Comparison of ENCODE assay signal across 35 cellular contexts in genomic region chr3:107465064-107465631, GRCh38. TPM values are rescaled to one million over a fixed set of nuclear protein-coding genes. Genes with fewer than 3 reads are reported as not detected.
DNase-seq lines count a peak whose midpoint lies in the region; ATAC-seq and TF ChIP-seq lines count a peak whose summit lies in the region.
"Had no signal": no experiment of that assay in that cellular context is flagged by ENCODE, and none has a peak within 500 bp of the region (broad histone marks: within the 10 kb centered on the region; RNA-seq: fewer than 3 reads in every experiment).

No MANE protein-coding gene starts in this region.

- H3K27ac Mint-ChIP-seq in activated CD4-positive, alpha-beta T cell treated with anti-CD3 and anti-CD28 coated beads for 36 hours = no peak overlapping the region
- H3K27ac Mint-ChIP-seq in stimulated activated naive B cell treated with anti-CD40 and anti-IgM and Interleukin-4, amounts not matched to agents 10 μg/mL and 1 μg/mL and 100 μg/mL, for 72 hours = no peak overlapping the region
- H3K27ac Mint-ChIP-seq: IgD-negative memory B cell, immature natural killer cell, natural killer cell, type B pancreatic cell had no signal

- H3K9me3 Mint-ChIP-seq in activated CD4-positive, alpha-beta T cell treated with anti-CD3 and anti-CD28 coated beads for 36 hours (ENCODE audit: low read depth) = no peaks in the 10 kb centered on the region
- no peaks in the 10 kb centered on the region for H3K9me3 Mint-ChIP-seq in stimulated activated naive B cell treated with anti-CD40 and anti-IgM and Interleukin-4, amounts not matched to agents 10 μg/mL and 1 μg/mL and 100 μg/mL, for 72 hours
- H3K9me3 Mint-ChIP-seq: immature natural killer cell, natural killer cell, type B pancreatic cell had no signal

- H3K9me3 ChIP-seq in tibial nerve = no peaks in the 10 kb centered on the region
- H3K9me3 ChIP-seq: BLaER1 treated with 17β-estradiol and CSF1 and Interleukin-3, amounts not matched to agents 10 nM and 100 nM; Peyer's patch; prostate gland; right lobe of liver; spleen had no signal

- intact Hi-C loops in activated CD4-positive, alpha-beta T cell treated with anti-CD3 and anti-CD28 coated beads for 36 hours (cut with DNase I, micrococcal nuclease) = no loop called here

- CTCF ChIA-PET in activated CD4-positive, alpha-beta T cell treated with anti-CD3 and anti-CD28 coated beads for 36 hours (lab: Charles Lee) = no interaction called here

- H3K4me3 Mint-ChIP-seq in activated CD4-positive, alpha-beta T cell treated with anti-CD3 and anti-CD28 coated beads for 36 hours = no peak overlapping the region
- H3K4me3 Mint-ChIP-seq in stimulated activated naive B cell treated with anti-CD40 and anti-IgM and Interleukin-4, amounts not matched to agents 10 μg/mL and 1 μg/mL and 100 μg/mL, for 72 hours = no peak overlapping the region
- H3K4me3 Mint-ChIP-seq: IgD-negative memory B cell, immature natural killer cell, natural killer cell, type B pancreatic cell had no signal

- no peaks in the 10 kb centered on the region for H3K36me3 Mint-ChIP-seq in activated CD4-positive, alpha-beta T cell treated with anti-CD3 and anti-CD28 coated beads for 36 hours (ENCODE audit: low read depth)
- no peaks in the 10 kb centered on the region for H3K36me3 Mint-ChIP-seq in stimulated activated naive B cell treated with anti-CD40 and anti-IgM and Interleukin-4, amounts not matched to agents 10 μg/mL and 1 μg/mL and 100 μg/mL, for 72 hours
- H3K36me3 Mint-ChIP-seq: immature natural killer cell, natural killer cell, type B pancreatic cell had no signal

- no peaks in the 10 kb centered on the region for H3K4me1 Mint-ChIP-seq in activated CD4-positive, alpha-beta T cell treated with anti-CD3 and anti-CD28 coated beads for 36 hours
- H3K4me1 Mint-ChIP-seq in stimulated activated naive B cell treated with anti-CD40 and anti-IgM and Interleukin-4, amounts not matched to agents 10 μg/mL and 1 μg/mL and 100 μg/mL, for 72 hours = no peaks in the 10 kb centered on the region
- H3K4me1 Mint-ChIP-seq: IgD-negative memory B cell, immature natural killer cell, natural killer cell had no signal

- DNase-seq in activated CD4-positive, alpha-beta T cell treated with anti-CD3 and anti-CD28 coated beads for 36 hours = no peak
- no peak for DNase-seq in activated CD4-positive, alpha-beta T cell treated with anti-CD3 and anti-CD28 coated beads for 48 hours
- no peak for DNase-seq in stimulated activated naive B cell treated with anti-CD40 and anti-IgM and Interleukin-4, amounts not matched to agents 10 μg/mL and 1 μg/mL and 100 μg/mL, for 72 hours
- DNase-seq in tibial nerve (ENCODE audit: low spot score in 2 of 2) (no peak), CD1c-positive myeloid dendritic cell (ENCODE audit: extremely low spot score) (no peak)
- DNase-seq: activated gamma-delta T cell; central memory CD4-positive, alpha-beta T cell; cortex of kidney; DMS153; effector memory CD4-positive, alpha-beta T cell; HCEC 1CT; immature natural killer cell; left cardiac atrium; MV-4-11; natural killer cell; NCI-H1436; NCI-H2081; NCI-H226; NCI-H69; nucleus accumbens; Peyer's patch; right lobe of liver; SHP77 treated with DMSO at 0.1 percent for 48 hours; spleen; stimulated activated CD4-positive, alpha-beta T cell treated with anti-CD3 and anti-CD28 coated beads, Interleukin-2, amount 100 ng/mL, for 24 hours; stimulated activated CD8-positive, alpha-beta memory T cell treated with anti-CD3 and anti-CD28 coated beads, Interleukin-4, amount 100 ng/mL, for 48 hours had no signal

- TF ChIP-seq EP300 in tibial nerve (IDR thresholded peaks at IDR 0.05) = no peak

- TF ChIP-seq POLR2A in tibial nerve (IDR thresholded peaks at IDR 0.05) = no peak

- H3K27me3 Mint-ChIP-seq in activated CD4-positive, alpha-beta T cell treated with anti-CD3 and anti-CD28 coated beads for 36 hours = peaks cover 11% of the 10 kb centered on the region
- H3K27me3 Mint-ChIP-seq in stimulated activated naive B cell treated with anti-CD40 and anti-IgM and Interleukin-4, amounts not matched to agents 10 μg/mL and 1 μg/mL and 100 μg/mL, for 72 hours = peaks cover 5 to 11% of the 10 kb centered on the region in 2 donors
- H3K27me3 Mint-ChIP-seq: type B pancreatic cell had no signal

- no peaks in the 10 kb centered on the region for H3K27me3 ChIP-seq in tibial nerve
- H3K27me3 ChIP-seq: BLaER1 treated with 17β-estradiol and CSF1 and Interleukin-3, amounts not matched to agents 10 nM and 100 nM; Peyer's patch; right lobe of liver; spleen had no signal

- WGBS in tibial nerve, 2 donors = 86 to 87% methylated on average over 3 of the region's 3 CpGs

- no peak overlapping the region for H3K27ac ChIP-seq in tibial nerve
- H3K27ac ChIP-seq: 22Rv1; BLaER1 treated with 17β-estradiol and CSF1 and Interleukin-3, amounts not matched to agents 10 nM and 100 nM; Peyer's patch; prostate gland; right lobe of liver; spleen had no signal

- no peak for TF ChIP-seq CTCF in tibial nerve (IDR thresholded peaks at IDR 0.05)

- H3K36me3 ChIP-seq in tibial nerve = no peaks in the 10 kb centered on the region
- H3K36me3 ChIP-seq: BLaER1 treated with 17β-estradiol and CSF1 and Interleukin-3, amounts not matched to agents 10 nM and 100 nM; Peyer's patch; prostate gland; right lobe of liver; spleen had no signal

- POLR2A ChIA-PET in activated CD4-positive, alpha-beta T cell treated with anti-CD3 and anti-CD28 coated beads for 36 hours (lab: Charles Lee) = no interaction called here

- H3K4me3 ChIP-seq in tibial nerve = no peak overlapping the region
- H3K4me3 ChIP-seq: BLaER1 treated with 17β-estradiol and CSF1 and Interleukin-3, amounts not matched to agents 10 nM and 100 nM; lung; Peyer's patch; prostate gland; right lobe of liver; spleen had no signal

- peak; percentile 58 for ATAC-seq in activated CD4-positive, alpha-beta T cell treated with anti-CD3 and anti-CD28 coated beads for 36 hours
- ATAC-seq in HG02588 (IDR thresholded peaks at IDR 0.05; ENCODE audit: unreplicated experiment) = peak; percentile 64
- ATAC-seq in HG03045 (IDR thresholded peaks at IDR 0.05; ENCODE audit: unreplicated experiment) = peak; percentile 46
- ATAC-seq in stimulated activated naive B cell treated with anti-CD40 and anti-IgM and Interleukin-4, amounts not matched to agents 10 μg/mL and 1 μg/mL and 100 μg/mL, for 72 hours (replicated peaks) = peak; percentile 60 to 90
- ATAC-seq in HG03159 (IDR thresholded peaks at IDR 0.05; ENCODE audit: unreplicated experiment) = no peak
- ATAC-seq: left cardiac atrium, natural killer cell, right lobe of liver had no signal

- H3K4me1 ChIP-seq in tibial nerve = no peaks in the 10 kb centered on the region
- H3K4me1 ChIP-seq: BLaER1 treated with 17β-estradiol and CSF1 and Interleukin-3, amounts not matched to agents 10 nM and 100 nM; Peyer's patch; prostate gland; right lobe of liver; spleen had no signal

RNA-seq across cellular contexts. Expression of gene BBX, which starts 57.6 kb away (rescaled TPM):
- 10 to 100 TPM; 38.9 to 63.4 TPM for total RNA-seq in activated CD4-positive, alpha-beta T cell treated with anti-CD3 and anti-CD28 coated beads for 36 hours
- total RNA-seq in tibial nerve = 100 to 1,000 TPM in 1 of 4 donors, 10 to 100 TPM in 3; 54.3 to 104 (median 88.1) TPM
